ENCODE assay signal across 1 cellular context in the genomic region with DNA sequence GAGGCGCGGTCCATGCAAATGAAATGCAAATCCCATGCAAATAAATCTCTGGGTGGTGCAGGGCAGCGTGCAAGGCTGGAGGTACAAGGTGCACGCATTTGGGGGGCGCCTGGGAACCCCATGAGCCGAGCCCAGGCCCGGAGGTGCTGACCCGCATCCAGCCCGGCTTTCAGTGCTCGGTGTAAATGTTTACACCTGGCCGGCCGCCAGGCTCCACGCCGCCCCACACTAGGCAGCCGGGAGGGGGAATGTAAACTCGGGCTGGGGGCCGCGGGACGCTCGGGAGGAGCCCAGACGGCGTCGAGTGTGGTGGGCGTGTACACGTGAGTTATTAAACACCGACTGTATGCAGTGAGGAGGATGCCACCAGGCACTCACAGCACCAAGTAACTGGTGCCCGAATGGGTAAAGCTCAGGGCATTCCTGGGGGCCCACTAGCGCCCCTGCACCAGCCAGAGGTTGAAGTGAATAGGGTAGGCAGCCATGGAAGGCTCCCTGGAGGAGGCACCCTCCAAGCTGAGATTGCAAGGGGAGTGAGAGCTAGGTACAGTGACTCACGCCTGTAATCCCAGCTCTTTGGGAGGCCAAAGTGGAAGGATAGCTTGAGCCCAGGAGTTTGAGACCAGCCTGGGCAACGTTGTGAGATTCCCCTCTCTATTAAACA.
TF ChIP-seq lines count a peak whose summit lies in the region.

No MANE protein-coding gene starts in this region.

TF ChIP-seq in HEK293, 187 proteins besides CTCF, POLR2A, EP300 and RAD21 (continued from another document):
- 0 out of 2 replicates have a peak, but pooled peaks have one; percentile 13 for TF ChIP-seq ZBTB8A (tag by site-specific recombination; IDR thresholded peaks at IDR 0.05)
- no peak for TF ChIP-seq ZNF350 (tag by site-specific recombination; IDR thresholded peaks at IDR 0.05)
- no peak for TF ChIP-seq ZNF791 (tag by site-specific recombination; IDR thresholded peaks at IDR 0.05)
- no peak for TF ChIP-seq GFI1B (tag by site-specific recombination; IDR thresholded peaks at IDR 0.05)
- peak; percentile 57 for TF ChIP-seq ZIC2 (tag by site-specific recombination; IDR thresholded peaks at IDR 0.05)
- TF ChIP-seq ZNF214 (tag by site-specific recombination; IDR thresholded peaks at IDR 0.05; ENCODE audit: borderline replicate concordance) = no peak
- no peak for TF ChIP-seq ZNF596 (tag by site-specific recombination; IDR thresholded peaks at IDR 0.05)
- peak; percentile 16; the same call in 1 of the 2 replicates for TF ChIP-seq ZFHX2 (tag by site-specific recombination; conservative IDR thresholded peaks at IDR 0.05)
- 0 out of 2 replicates have a peak, but pooled peaks have one; percentile 29 for TF ChIP-seq ZBTB20 (tag by site-specific recombination; IDR thresholded peaks at IDR 0.05)
- TF ChIP-seq, protein P1, sequence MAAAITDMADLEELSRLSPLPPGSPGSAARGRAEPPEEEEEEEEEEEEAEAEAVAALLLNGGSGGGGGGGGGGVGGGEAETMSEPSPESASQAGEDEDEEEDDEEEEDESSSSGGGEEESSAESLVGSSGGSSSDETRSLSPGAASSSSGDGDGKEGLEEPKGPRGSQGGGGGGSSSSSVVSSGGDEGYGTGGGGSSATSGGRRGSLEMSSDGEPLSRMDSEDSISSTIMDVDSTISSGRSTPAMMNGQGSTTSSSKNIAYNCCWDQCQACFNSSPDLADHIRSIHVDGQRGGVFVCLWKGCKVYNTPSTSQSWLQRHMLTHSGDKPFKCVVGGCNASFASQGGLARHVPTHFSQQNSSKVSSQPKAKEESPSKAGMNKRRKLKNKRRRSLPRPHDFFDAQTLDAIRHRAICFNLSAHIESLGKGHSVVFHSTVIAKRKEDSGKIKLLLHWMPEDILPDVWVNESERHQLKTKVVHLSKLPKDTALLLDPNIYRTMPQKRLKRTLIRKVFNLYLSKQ (tag by site-specific recombination; IDR thresholded peaks at IDR 0.05; ENCODE audit: borderline replicate concordance) = no peak
- TF ChIP-seq, protein P2, sequence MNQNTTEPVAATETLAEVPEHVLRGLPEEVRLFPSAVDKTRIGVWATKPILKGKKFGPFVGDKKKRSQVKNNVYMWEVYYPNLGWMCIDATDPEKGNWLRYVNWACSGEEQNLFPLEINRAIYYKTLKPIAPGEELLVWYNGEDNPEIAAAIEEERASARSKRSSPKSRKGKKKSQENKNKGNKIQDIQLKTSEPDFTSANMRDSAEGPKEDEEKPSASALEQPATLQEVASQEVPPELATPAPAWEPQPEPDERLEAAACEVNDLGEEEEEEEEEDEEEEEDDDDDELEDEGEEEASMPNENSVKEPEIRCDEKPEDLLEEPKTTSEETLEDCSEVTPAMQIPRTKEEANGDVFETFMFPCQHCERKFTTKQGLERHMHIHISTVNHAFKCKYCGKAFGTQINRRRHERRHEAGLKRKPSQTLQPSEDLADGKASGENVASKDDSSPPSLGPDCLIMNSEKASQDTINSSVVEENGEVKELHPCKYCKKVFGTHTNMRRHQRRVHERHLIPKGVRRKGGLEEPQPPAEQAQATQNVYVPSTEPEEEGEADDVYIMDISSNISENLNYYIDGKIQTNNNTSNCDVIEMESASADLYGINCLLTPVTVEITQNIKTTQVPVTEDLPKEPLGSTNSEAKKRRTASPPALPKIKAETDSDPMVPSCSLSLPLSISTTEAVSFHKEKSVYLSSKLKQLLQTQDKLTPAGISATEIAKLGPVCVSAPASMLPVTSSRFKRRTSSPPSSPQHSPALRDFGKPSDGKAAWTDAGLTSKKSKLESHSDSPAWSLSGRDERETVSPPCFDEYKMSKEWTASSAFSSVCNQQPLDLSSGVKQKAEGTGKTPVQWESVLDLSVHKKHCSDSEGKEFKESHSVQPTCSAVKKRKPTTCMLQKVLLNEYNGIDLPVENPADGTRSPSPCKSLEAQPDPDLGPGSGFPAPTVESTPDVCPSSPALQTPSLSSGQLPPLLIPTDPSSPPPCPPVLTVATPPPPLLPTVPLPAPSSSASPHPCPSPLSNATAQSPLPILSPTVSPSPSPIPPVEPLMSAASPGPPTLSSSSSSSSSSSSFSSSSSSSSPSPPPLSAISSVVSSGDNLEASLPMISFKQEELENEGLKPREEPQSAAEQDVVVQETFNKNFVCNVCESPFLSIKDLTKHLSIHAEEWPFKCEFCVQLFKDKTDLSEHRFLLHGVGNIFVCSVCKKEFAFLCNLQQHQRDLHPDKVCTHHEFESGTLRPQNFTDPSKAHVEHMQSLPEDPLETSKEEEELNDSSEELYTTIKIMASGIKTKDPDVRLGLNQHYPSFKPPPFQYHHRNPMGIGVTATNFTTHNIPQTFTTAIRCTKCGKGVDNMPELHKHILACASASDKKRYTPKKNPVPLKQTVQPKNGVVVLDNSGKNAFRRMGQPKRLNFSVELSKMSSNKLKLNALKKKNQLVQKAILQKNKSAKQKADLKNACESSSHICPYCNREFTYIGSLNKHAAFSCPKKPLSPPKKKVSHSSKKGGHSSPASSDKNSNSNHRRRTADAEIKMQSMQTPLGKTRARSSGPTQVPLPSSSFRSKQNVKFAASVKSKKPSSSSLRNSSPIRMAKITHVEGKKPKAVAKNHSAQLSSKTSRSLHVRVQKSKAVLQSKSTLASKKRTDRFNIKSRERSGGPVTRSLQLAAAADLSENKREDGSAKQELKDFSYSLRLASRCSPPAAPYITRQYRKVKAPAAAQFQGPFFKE (tag by site-specific recombination; IDR thresholded peaks at IDR 0.05; ENCODE audit: borderline replicate concordance) = no peak
- TF ChIP-seq ZNF792 (tag by site-specific recombination; IDR thresholded peaks at IDR 0.05) = peak; percentile 55; the same call in 1 of the 2 replicates
- TF ChIP-seq, protein P3, sequence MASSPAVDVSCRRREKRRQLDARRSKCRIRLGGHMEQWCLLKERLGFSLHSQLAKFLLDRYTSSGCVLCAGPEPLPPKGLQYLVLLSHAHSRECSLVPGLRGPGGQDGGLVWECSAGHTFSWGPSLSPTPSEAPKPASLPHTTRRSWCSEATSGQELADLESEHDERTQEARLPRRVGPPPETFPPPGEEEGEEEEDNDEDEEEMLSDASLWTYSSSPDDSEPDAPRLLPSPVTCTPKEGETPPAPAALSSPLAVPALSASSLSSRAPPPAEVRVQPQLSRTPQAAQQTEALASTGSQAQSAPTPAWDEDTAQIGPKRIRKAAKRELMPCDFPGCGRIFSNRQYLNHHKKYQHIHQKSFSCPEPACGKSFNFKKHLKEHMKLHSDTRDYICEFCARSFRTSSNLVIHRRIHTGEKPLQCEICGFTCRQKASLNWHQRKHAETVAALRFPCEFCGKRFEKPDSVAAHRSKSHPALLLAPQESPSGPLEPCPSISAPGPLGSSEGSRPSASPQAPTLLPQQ (tag by site-specific recombination; IDR thresholded peaks at IDR 0.05) = 0 out of 2 replicates have a peak, but pooled peaks have one; percentile 31
- peak; percentile 96 for TF ChIP-seq GLIS1 (tag by site-specific recombination; IDR thresholded peaks at IDR 0.05)
- TF ChIP-seq GLI4 (tag by site-specific recombination; IDR thresholded peaks at IDR 0.05) = no peak
- no peak for TF ChIP-seq KLF10 (tag by site-specific recombination; IDR thresholded peaks at IDR 0.05)
- TF ChIP-seq ZBTB48 (tag by site-specific recombination; IDR thresholded peaks at IDR 0.05) = no peak
- no peak for TF ChIP-seq ZNF654 (tag by site-specific recombination; IDR thresholded peaks at IDR 0.05; ENCODE audit: low read depth)
- TF ChIP-seq YY2 (tag by site-specific recombination; IDR thresholded peaks at IDR 0.05) = no peak
- no peak for TF ChIP-seq ZNF138 (tag by site-specific recombination; IDR thresholded peaks at IDR 0.05; ENCODE audit: borderline replicate concordance)
- no peak for TF ChIP-seq ZNF658 (tag by site-specific recombination; IDR thresholded peaks at IDR 0.05)
- TF ChIP-seq PRDM1 (tag by site-specific recombination; IDR thresholded peaks at IDR 0.05) = no peak
- TF ChIP-seq, protein P4, sequence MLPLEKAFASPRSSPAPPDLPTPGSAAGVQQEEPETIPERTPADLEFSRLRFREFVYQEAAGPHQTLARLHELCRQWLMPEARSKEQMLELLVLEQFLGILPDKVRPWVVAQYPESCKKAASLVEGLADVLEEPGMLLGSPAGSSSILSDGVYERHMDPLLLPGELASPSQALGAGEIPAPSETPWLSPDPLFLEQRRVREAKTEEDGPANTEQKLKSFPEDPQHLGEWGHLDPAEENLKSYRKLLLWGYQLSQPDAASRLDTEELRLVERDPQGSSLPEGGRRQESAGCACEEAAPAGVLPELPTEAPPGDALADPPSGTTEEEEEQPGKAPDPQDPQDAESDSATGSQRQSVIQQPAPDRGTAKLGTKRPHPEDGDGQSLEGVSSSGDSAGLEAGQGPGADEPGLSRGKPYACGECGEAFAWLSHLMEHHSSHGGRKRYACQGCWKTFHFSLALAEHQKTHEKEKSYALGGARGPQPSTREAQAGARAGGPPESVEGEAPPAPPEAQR (tag by site-specific recombination; IDR thresholded peaks at IDR 0.05) = no peak
- TF ChIP-seq, protein P5, sequence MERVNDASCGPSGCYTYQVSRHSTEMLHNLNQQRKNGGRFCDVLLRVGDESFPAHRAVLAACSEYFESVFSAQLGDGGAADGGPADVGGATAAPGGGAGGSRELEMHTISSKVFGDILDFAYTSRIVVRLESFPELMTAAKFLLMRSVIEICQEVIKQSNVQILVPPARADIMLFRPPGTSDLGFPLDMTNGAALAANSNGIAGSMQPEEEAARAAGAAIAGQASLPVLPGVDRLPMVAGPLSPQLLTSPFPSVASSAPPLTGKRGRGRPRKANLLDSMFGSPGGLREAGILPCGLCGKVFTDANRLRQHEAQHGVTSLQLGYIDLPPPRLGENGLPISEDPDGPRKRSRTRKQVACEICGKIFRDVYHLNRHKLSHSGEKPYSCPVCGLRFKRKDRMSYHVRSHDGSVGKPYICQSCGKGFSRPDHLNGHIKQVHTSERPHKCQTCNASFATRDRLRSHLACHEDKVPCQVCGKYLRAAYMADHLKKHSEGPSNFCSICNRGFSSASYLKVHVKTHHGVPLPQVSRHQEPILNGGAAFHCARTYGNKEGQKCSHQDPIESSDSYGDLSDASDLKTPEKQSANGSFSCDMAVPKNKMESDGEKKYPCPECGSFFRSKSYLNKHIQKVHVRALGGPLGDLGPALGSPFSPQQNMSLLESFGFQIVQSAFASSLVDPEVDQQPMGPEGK (tag by site-specific recombination; IDR thresholded peaks at IDR 0.05) = peak; percentile 54; the same call in 1 of the 2 replicates
- TF ChIP-seq, protein P6, sequence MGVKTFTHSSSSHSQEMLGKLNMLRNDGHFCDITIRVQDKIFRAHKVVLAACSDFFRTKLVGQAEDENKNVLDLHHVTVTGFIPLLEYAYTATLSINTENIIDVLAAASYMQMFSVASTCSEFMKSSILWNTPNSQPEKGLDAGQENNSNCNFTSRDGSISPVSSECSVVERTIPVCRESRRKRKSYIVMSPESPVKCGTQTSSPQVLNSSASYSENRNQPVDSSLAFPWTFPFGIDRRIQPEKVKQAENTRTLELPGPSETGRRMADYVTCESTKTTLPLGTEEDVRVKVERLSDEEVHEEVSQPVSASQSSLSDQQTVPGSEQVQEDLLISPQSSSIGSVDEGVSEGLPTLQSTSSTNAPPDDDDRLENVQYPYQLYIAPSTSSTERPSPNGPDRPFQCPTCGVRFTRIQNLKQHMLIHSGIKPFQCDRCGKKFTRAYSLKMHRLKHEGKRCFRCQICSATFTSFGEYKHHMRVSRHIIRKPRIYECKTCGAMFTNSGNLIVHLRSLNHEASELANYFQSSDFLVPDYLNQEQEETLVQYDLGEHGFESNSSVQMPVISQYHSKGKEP (tag by site-specific recombination; IDR thresholded peaks at IDR 0.05) = no peak
- TF ChIP-seq, protein P7, sequence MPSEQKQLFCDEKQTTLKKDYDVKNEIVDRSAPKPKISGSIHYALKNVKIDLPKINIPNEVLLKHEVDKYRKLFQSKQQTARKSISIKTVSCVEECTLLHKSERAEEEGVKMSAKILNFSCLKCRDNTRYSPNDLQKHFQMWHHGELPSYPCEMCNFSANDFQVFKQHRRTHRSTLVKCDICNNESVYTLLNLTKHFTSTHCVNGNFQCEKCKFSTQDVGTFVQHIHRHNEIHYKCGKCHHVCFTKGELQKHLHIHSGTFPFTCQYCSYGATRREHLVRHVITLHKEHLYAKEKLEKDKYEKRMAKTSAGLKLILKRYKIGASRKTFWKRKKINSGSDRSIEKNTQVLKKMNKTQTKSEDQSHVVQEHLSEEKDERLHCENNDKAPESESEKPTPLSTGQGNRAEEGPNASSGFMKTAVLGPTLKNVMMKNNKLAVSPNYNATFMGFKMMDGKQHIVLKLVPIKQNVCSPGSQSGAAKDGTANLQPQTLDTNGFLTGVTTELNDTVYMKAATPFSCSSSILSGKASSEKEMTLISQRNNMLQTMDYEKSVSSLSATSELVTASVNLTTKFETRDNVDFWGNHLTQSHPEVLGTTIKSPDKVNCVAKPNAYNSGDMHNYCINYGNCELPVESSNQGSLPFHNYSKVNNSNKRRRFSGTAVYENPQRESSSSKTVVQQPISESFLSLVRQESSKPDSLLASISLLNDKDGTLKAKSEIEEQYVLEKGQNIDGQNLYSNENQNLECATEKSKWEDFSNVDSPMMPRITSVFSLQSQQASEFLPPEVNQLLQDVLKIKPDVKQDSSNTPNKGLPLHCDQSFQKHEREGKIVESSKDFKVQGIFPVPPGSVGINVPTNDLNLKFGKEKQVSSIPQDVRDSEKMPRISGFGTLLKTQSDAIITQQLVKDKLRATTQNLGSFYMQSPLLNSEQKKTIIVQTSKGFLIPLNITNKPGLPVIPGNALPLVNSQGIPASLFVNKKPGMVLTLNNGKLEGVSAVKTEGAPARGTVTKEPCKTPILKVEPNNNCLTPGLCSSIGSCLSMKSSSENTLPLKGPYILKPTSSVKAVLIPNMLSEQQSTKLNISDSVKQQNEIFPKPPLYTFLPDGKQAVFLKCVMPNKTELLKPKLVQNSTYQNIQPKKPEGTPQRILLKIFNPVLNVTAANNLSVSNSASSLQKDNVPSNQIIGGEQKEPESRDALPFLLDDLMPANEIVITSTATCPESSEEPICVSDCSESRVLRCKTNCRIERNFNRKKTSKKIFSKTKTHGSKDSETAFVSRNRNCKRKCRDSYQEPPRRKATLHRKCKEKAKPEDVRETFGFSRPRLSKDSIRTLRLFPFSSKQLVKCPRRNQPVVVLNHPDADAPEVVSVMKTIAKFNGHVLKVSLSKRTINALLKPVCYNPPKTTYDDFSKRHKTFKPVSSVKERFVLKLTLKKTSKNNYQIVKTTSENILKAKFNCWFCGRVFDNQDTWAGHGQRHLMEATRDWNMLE (tag by site-specific recombination; conservative IDR thresholded peaks at IDR 0.05; ENCODE audit: low read depth) = no peak
- no peak for TF ChIP-seq SP3 (tag by site-specific recombination; IDR thresholded peaks at IDR 0.05)
